ENCODE assay signal across 1 cellular context in genomic region chr5:152113401-152113800, GRCh38.
TF ChIP-seq lines count a peak whose summit lies in the region.

No MANE protein-coding gene starts in this region.

TF ChIP-seq in HepG2, 621 proteins besides CTCF, POLR2A, EP300 and RAD21 (continued from another document):
- TF ChIP-seq PRDM15 (CRISPR knock-in tag; IDR thresholded peaks at IDR 0.05) (no peak), MIXL1 (CRISPR knock-in tag; IDR thresholded peaks at IDR 0.05) (no peak), GMEB1 (CRISPR knock-in tag; IDR thresholded peaks at IDR 0.05; ENCODE audit: borderline replicate concordance) (no peak)
